23 cellular contexts compared by ENCODE assay signal in the genomic region with DNA sequence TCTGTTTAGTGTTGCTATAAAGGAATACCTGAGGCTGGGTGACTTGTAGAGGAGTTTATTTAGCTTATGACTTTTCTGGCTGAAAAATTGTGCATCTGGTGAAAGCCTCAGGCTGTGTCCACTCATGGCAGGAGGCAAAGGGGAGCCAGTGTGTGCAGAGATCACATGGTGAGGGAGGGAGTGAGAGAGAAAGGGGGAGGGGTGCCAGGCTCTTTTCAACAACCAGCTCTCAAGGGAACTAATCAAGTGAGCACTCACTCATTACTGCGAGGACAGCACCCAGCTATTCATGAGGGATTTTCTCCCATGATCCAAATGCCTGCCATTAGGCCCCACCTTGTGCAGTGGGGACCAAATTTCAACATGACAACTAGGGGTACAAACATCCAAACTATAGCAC.
DNase-seq lines count a peak whose midpoint lies in the region; ATAC-seq and TF ChIP-seq lines count a peak whose summit lies in the region.
"Had no signal": no experiment of that assay in that cellular context is flagged by ENCODE, and none has a peak within 500 bp of the region (broad histone marks: within the 10 kb centered on the region; RNA-seq: fewer than 3 reads in every experiment).

No MANE protein-coding gene starts in this region.

- WGBS in thyroid gland, 2 donors = 11 to 13% methylated on average over 1 of the region's 1 CpG

- H3K9me3 ChIP-seq in thyroid gland = no peaks in the 10 kb centered on the region
- H3K9me3 ChIP-seq: sigmoid colon had no signal

- DNase-seq in NCI-H345 (lab: John Stamatoyannopoulos, UW) = peak; percentile 13
- no peak for DNase-seq in NCI-H345 treated with DMSO at 0.1 percent for 48 hours (lab: John Stamatoyannopoulos, UW; ENCODE audit: unreplicated experiment)
- DNase-seq in NCI-H748 (lab: John Stamatoyannopoulos, UW; ENCODE audit: unreplicated experiment) = peak; percentile 46
- peak; percentile 30 for DNase-seq in left kidney (ENCODE audit: low read depth, low spot score)
- peak; percentile 85 to 86 for DNase-seq in thyroid gland
- DNase-seq in dedifferentiated amniotic fluid mesenchymal stem cell (ENCODE audit: extremely low spot score) = no peak
- no peak for DNase-seq in activated CD4-positive, alpha-beta T cell treated with anti-CD3 and anti-CD28 coated beads for 4 hours
- DNase-seq: activated B cell treated with CpG ODN at 0.5 μM for 24 hours; activated naive CD4-positive, alpha-beta T cell; activated T-cell treated with anti-CD3 and anti-CD28 coated beads, Interleukin-2, amount 50 U/mL, for 72 hours; AML-193; CD4-positive, alpha-beta T cell; effector CD4-positive, alpha-beta T cell; mammary epithelial cell; posterior cingulate gyrus; sigmoid colon; stimulated activated CD4-positive, alpha-beta T cell treated with anti-CD3 and anti-CD28 coated beads, Interleukin-4, amount 100 ng/mL, for 4 hours; substantia nigra; T1000; uterus had no signal

- no peaks in the 10 kb centered on the region for H3K36me3 ChIP-seq in thyroid gland
- H3K36me3 ChIP-seq: sigmoid colon, uterus had no signal

- intact Hi-C loops in thyroid gland (cut with DNase I) = no loop called here

- H3K4me3 ChIP-seq in thyroid gland (replicated peaks in 1 of 3) = no peak overlapping the region
- H3K4me3 ChIP-seq: sigmoid colon, uterus had no signal

- H3K27me3 ChIP-seq in thyroid gland = no peaks in the 10 kb centered on the region
- H3K27me3 ChIP-seq: sigmoid colon, uterus had no signal

- no peak for TF ChIP-seq POLR2A in thyroid gland (IDR thresholded peaks at IDR 0.05)
- TF ChIP-seq POLR2A in GM18505 (IDR thresholded peaks at IDR 0.05; ENCODE audit: borderline replicate concordance, extremely low read depth, insufficient read depth, insufficient read length) = no peak

- TF ChIP-seq CTCF in thyroid gland (IDR thresholded peaks at IDR 0.05) = no peak

- no peak for ATAC-seq in GM18505 (IDR thresholded peaks at IDR 0.05; ENCODE audit: unreplicated experiment)
- ATAC-seq: activated T-cell treated with anti-CD3 and anti-CD28 coated beads, Interleukin-2, amount 50 U/mL, for 72 hours; Panc1; stimulated activated memory B cell treated with anti-CD40 and anti-IgM and Interleukin-4, amounts not matched to agents 10 μg/mL and 1 μg/mL and 100 μg/mL, for 72 hours had no signal

- peaks cover 9 to 19% of the 10 kb centered on the region in 2 donors for H3K4me1 ChIP-seq in thyroid gland
- H3K4me1 ChIP-seq: sigmoid colon, uterus had no signal

- peak overlapping the region in 2 of 3 donors; percentile 21 to 68 for H3K27ac ChIP-seq in thyroid gland
- H3K27ac ChIP-seq: sigmoid colon, uterus had no signal

Comparison
In these comparisons a context has a peak if more than half of its experiments do, and no peak if none do; other contexts are left out.
1. DNase-seq: peak in NCI-H345 (single experiment), NCI-H748 (single experiment), left kidney (single experiment) and thyroid gland (2 of 2); none in NCI-H345 treated with DMSO at 0.1 percent for 48 hours (single experiment), dedifferentiated amniotic fluid mesenchymal stem cell (single experiment) and activated CD4-positive, alpha-beta T cell treated with anti-CD3 and anti-CD28 coated beads for 4 hours (0 of 2).